In the genomic region with DNA sequence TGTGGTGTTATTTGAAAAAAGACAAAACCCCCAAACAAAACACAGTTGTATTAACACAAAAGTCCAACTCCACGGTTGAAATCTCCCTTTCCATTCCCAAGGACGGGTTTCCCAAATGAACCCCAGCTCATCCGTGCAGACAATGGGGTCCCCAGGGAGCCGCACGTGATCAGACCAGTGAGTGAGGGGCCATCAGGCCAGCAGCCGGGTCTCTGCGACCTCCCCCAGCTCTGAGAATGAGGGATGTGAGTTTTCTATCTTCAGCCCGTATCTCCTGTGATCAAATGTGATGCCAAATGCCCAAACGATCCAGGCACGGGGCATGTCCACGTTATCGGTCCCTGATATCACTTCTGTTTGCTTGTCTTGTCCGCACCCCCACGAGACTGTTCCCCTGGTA, we compare ENCODE assay signal across 1 cellular context.
TF ChIP-seq lines count a peak whose summit lies in the region.

No MANE protein-coding gene starts in this region.

TF ChIP-seq in H1, 55 proteins besides CTCF, POLR2A, EP300 and RAD21:
- TF ChIP-seq SRF (IDR thresholded peaks at IDR 0.05; ENCODE audit: low read depth, low read length) (no peak), CBX8 (IDR thresholded peaks at IDR 0.05; ENCODE audit: borderline replicate concordance, low read depth, low read length) (no peak), CHD2 (IDR thresholded peaks at IDR 0.05; ENCODE audit: low read length) (no peak)
- TF ChIP-seq, protein P1, sequence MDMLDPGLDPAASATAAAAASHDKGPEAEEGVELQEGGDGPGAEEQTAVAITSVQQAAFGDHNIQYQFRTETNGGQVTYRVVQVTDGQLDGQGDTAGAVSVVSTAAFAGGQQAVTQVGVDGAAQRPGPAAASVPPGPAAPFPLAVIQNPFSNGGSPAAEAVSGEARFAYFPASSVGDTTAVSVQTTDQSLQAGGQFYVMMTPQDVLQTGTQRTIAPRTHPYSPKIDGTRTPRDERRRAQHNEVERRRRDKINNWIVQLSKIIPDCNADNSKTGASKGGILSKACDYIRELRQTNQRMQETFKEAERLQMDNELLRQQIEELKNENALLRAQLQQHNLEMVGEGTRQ (IDR thresholded peaks at IDR 0.05; ENCODE audit: low read length) = 0 out of 2 replicates have a peak, but pooled peaks have one; percentile 18
